Comparison of ENCODE assay signal across 22 cellular contexts in the genomic region with DNA sequence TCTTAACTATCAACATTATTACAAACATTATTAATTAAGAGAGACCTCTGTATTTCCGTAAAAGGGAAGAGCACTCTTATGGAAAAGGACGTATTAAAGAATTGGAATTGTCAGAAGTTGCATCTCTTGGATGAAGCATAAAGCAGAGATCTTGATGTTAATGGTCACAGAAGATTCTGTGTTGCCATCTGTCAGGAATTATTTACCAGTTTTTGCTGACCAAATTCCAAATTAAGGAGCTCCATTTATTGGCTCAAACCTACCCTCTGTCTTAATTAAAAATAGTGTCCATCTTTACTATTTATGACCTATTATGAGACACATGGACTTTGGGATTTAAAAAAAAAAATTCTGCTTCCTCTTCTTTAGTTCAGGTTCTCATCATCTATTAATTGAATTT.
"Had no signal": no experiment of that assay in that cellular context is flagged by ENCODE, and none has a peak within 500 bp of the region (broad histone marks: within the 10 kb centered on the region; RNA-seq: fewer than 3 reads in every experiment).

No MANE protein-coding gene starts in this region.

- H3K4me3 Mint-ChIP-seq: memory B cell had no signal

- H3K27me3 Mint-ChIP-seq: memory B cell had no signal

- H3K9me3 ChIP-seq: colonic mucosa, esophagus muscularis mucosa, gastrocnemius medialis, heart right ventricle, left lung, lower lobe of right lung had no signal

- ATAC-seq: foreskin keratinocyte, gastrocnemius medialis, heart right ventricle, left cardiac atrium, left lung, left ventricle myocardium superior, lower lobe of right lung had no signal

- H3K27me3 ChIP-seq: colonic mucosa, dorsolateral prefrontal cortex, esophagus muscularis mucosa, gastrocnemius medialis, heart right ventricle, left lung had no signal

- H3K27ac Mint-ChIP-seq: memory B cell had no signal

- H3K27ac ChIP-seq: colonic mucosa, dorsolateral prefrontal cortex, esophagus muscularis mucosa, foreskin keratinocyte, gastrocnemius medialis, heart right ventricle, left lung, lower lobe of right lung had no signal

- H3K4me1 ChIP-seq: colonic mucosa, esophagus muscularis mucosa, foreskin keratinocyte, gastrocnemius medialis, heart right ventricle, left lung, lower lobe of right lung had no signal

- FAIRE-seq: endothelial cell of umbilical vein, islet of Langerhans, keratinocyte had no signal

- H3K9me3 Mint-ChIP-seq: memory B cell had no signal

- H3K36me3 ChIP-seq: colonic mucosa, esophagus muscularis mucosa, gastrocnemius medialis, heart right ventricle, left lung, lower lobe of right lung had no signal

- DNase-seq: colonic mucosa; dermis blood vessel endothelial cell; dorsolateral prefrontal cortex; effector CD4-positive, alpha-beta T cell; effector memory CD4-positive, alpha-beta T cell; foreskin keratinocyte; gastrocnemius medialis; glutamatergic neuron; head of caudate nucleus; heart right ventricle; hippocampal formation; left cardiac atrium; left lung; left ventricle myocardium superior; lower lobe of right lung; mesendoderm; midbrain had no signal

- H3K4me3 ChIP-seq: colonic mucosa, dorsolateral prefrontal cortex, esophagus muscularis mucosa, gastrocnemius medialis, heart right ventricle, left lung, lower lobe of right lung had no signal
